9 cellular contexts compared by ENCODE assay signal in genomic region chr1:12617901-12618660, GRCh38. TPM values are rescaled to one million over a fixed set of nuclear protein-coding genes. Genes with fewer than 3 reads are reported as not detected.
DNase-seq lines count a peak whose midpoint lies in the region; ATAC-seq, FAIRE-seq and TF ChIP-seq lines count a peak whose summit lies in the region.
"Had no signal": no experiment of that assay in that cellular context is flagged by ENCODE, and none has a peak within 500 bp of the region (broad histone marks: within the 10 kb centered on the region; RNA-seq: fewer than 3 reads in every experiment).

Gene DHRS3 (minus strand): TSS chr1:12618210. CDS start chr1:12617348, 862 bp downstream.

- H3K9me3 Mint-ChIP-seq in activated naive CD4-positive, alpha-beta T cell treated with anti-CD3 and anti-CD28 coated beads for 36 hours, result no peaks in the 10 kb centered on the region
- no peaks in the 10 kb centered on the region for H3K9me3 Mint-ChIP-seq in neural crest cell

- CTCF ChIA-PET in activated naive CD4-positive, alpha-beta T cell treated with anti-CD3 and anti-CD28 coated beads for 36 hours (lab: Charles Lee), result interaction anchor here (0.9 to 3.9 kb wide), 21 partner anchors 14 to 345 kb away, joined by 3 to 14 read pairs (median 5); no protein-coding TSS in a partner anchor

- no peaks in the 10 kb centered on the region for H3K36me3 ChIP-seq in RWPE2 (ENCODE audit: low read depth)
- H3K36me3 ChIP-seq in testis (ENCODE audit: low read depth, missing control alignments), result no peaks in the 10 kb centered on the region

- TF ChIP-seq POLR2A in testis (IDR thresholded peaks at IDR 0.05), result no peak

- H3K9me3 ChIP-seq in RWPE2 (ENCODE audit: severe bottlenecking) (no peaks in the 10 kb centered on the region), testis (no peaks in the 10 kb centered on the region)

- TF ChIP-seq CTCF in RWPE2 (IDR thresholded peaks at IDR 0.05; ENCODE audit: poor library complexity, severe bottlenecking) (no peak), neural crest cell (conservative IDR thresholded peaks at IDR 0.05) (no peak), testis (IDR thresholded peaks at IDR 0.05) (no peak)

- H3K4me3 ChIP-seq in RWPE2 (ENCODE audit: severe bottlenecking) (peak within 1 kb of the TSS; percentile 53), testis (peak within 1 kb of the TSS; percentile 62 to 70)

- FAIRE-seq in HTR-8/SVneo (lab: Jason Lieb, UNC), result no peak
- FAIRE-seq: colon had no signal

- H3K27me3 ChIP-seq in RWPE2 (ENCODE audit: insufficient read depth, poor library complexity, severe bottlenecking), result no peaks in the 10 kb centered on the region
- H3K27me3 ChIP-seq in testis, result no peaks in the 10 kb centered on the region

- ATAC-seq in RWPE2 (ENCODE audit: low read depth) (peak; percentile 45), GM18868 (IDR thresholded peaks at IDR 0.05; ENCODE audit: unreplicated experiment) (no peak)

- H3K27ac ChIP-seq in RWPE2 (ENCODE audit: poor library complexity, severe bottlenecking) (peak within 1 kb of the TSS; percentile 94), testis (peak within 1 kb of the TSS; percentile 68 to 84)

- no peaks in the 10 kb centered on the region for H3K27me3 Mint-ChIP-seq in activated naive CD4-positive, alpha-beta T cell treated with anti-CD3 and anti-CD28 coated beads for 36 hours (ENCODE audit: low read depth)
- peaks cover 64% of the 10 kb centered on the region for H3K27me3 Mint-ChIP-seq in neural crest cell (ENCODE audit: low read depth)

- peaks cover 15% of the 10 kb centered on the region for H3K36me3 Mint-ChIP-seq in activated naive CD4-positive, alpha-beta T cell treated with anti-CD3 and anti-CD28 coated beads for 36 hours (ENCODE audit: low read depth)
- no peaks in the 10 kb centered on the region for H3K36me3 Mint-ChIP-seq in neural crest cell (ENCODE audit: low read depth)

- H3K27ac Mint-ChIP-seq in activated naive CD4-positive, alpha-beta T cell treated with anti-CD3 and anti-CD28 coated beads for 36 hours, result peak within 1 kb of the TSS; percentile 97
- peak within 1 kb of the TSS; percentile 87 for H3K27ac Mint-ChIP-seq in neural crest cell (ENCODE audit: unreplicated experiment)

- H3K4me1 Mint-ChIP-seq in activated naive CD4-positive, alpha-beta T cell treated with anti-CD3 and anti-CD28 coated beads for 36 hours (ENCODE audit: low read depth), result peaks cover 52% of the 10 kb centered on the region
- H3K4me1 Mint-ChIP-seq in neural crest cell, result peaks cover 43% of the 10 kb centered on the region

- WGBS in testis, 2 donors, result 5 to 17% methylated on average over 50 to 57 of the region's 69 CpGs

- DNase-seq in DMS53 (lab: John Stamatoyannopoulos, UW) (peak; percentile 86), HTR-8/SVneo (ENCODE audit: insufficient read length, low spot score) (peak; percentile 74), RWPE2 (ENCODE audit: low spot score) (peak; percentile 95), foreskin melanocyte (peak; percentile 54), neural crest cell (ENCODE audit: low read depth, low spot score) (peak; percentile 62), testis (peak; percentile 80)
- peak; percentile 76 for DNase-seq in activated naive CD4-positive, alpha-beta T cell treated with anti-CD3 and anti-CD28 coated beads for 36 hours

- intact Hi-C loops in activated naive CD4-positive, alpha-beta T cell treated with anti-CD3 and anti-CD28 coated beads for 36 hours (cut with micrococcal nuclease), result loop anchor here (1.0 to 5.0 kb wide), 10 partner anchors 14 to 711 kb away; no protein-coding TSS in a partner anchor
- intact Hi-C loops in testis (cut with DNase I; ENCODE audit: low total_unique reads), result loop anchor here (10.0 kb wide), 1 partner anchor 213 kb away; no protein-coding TSS in a partner anchor

- H3K4me1 ChIP-seq in RWPE2 (ENCODE audit: insufficient read depth, poor library complexity, severe bottlenecking) (peaks cover 13% of the 10 kb centered on the region), testis (peaks cover 33% of the 10 kb centered on the region)

- peak within 1 kb of the TSS; percentile 97 for H3K4me3 Mint-ChIP-seq in activated naive CD4-positive, alpha-beta T cell treated with anti-CD3 and anti-CD28 coated beads for 36 hours
- H3K4me3 Mint-ChIP-seq in neural crest cell, result peak within 1 kb of the TSS; percentile 98

RNA-seq across cellular contexts. Expression of gene DHRS3, which starts in this region (rescaled TPM):
- 10 to 100 TPM; 45.5 to 45.7 TPM for total RNA-seq in activated naive CD4-positive, alpha-beta T cell treated with anti-CD3 and anti-CD28 coated beads for 36 hours
- total RNA-seq in neural crest cell (0.91 and 1.8 TPM in 2 replicates), testis (10 to 100 TPM; 27.1 to 30.2 TPM)
- polyA plus RNA-seq in testis (ENCODE audit: insufficient read depth, low read depth, low replicate concordance), result 38.7 TPM
